In genomic region chr12:4143909-4144308, GRCh38 we compare ENCODE assay signal across 12 cellular contexts.
DNase-seq lines count a peak whose midpoint lies in the region; ATAC-seq and TF ChIP-seq lines count a peak whose summit lies in the region.
"Had no signal": no experiment of that assay in that cellular context is flagged by ENCODE, and none has a peak within 500 bp of the region (broad histone marks: within the 10 kb centered on the region; RNA-seq: fewer than 3 reads in every experiment).

No MANE protein-coding gene starts in this region.

- DNase-seq in DMS53 treated with DMSO at 0.1 percent for 48 hours (lab: John Stamatoyannopoulos, UW; ENCODE audit: unreplicated experiment) = peak; percentile 74
- DNase-seq in GM20000 (ENCODE audit: low spot score) = no peak
- peak in 7 of 34 experiments; percentile 8 to 33 (median 25) for DNase-seq in T-cell
- DNase-seq in endodermal cell = peak; percentile 50
- no peak for DNase-seq in superior temporal gyrus (ENCODE audit: extremely low spot score)
- DNase-seq in left lung = no peak
- DNase-seq: hippocampal formation, NCI-H1436 treated with DMSO at 0.1 percent for 48 hours had no signal

- CTCF ChIA-PET in T-cell (lab: Charles Lee) = interaction anchor here in 1 of 2 donors (0.6 to 2.7 kb wide), 7 partner anchors 9 to 379 kb away, joined by 3 to 24 read pairs (median 6); no protein-coding TSS in a partner anchor

- H3K4me3 Mint-ChIP-seq in T-cell (peak overlapping the region; percentile 19 to 83 (median 67)), endodermal cell (no peak overlapping the region)
- H3K4me3 Mint-ChIP-seq: mesothelial cell of epicardium had no signal

- H3K4me3 ChIP-seq in endodermal cell (ENCODE audit: low read length) = no peak overlapping the region
- H3K4me3 ChIP-seq in left lung = no peak overlapping the region

- 82 to 91% methylated on average over 5 of the region's 5 CpGs for WGBS in endodermal cell (ENCODE audit: insufficient coverage in 1 of 2, insufficient read length in 1 of 2), 2 experiments

- H3K27ac Mint-ChIP-seq in T-cell (peak overlapping the region; percentile 83 to 97), endodermal cell (no peak overlapping the region)
- H3K27ac Mint-ChIP-seq: mesothelial cell of epicardium had no signal

- H3K4me1 Mint-ChIP-seq in T-cell (peaks cover 55 to 88% (median 59%) of the 10 kb centered on the region in 3 donors), endodermal cell (peaks cover 58% of the 10 kb centered on the region)
- H3K4me1 Mint-ChIP-seq: mesothelial cell of epicardium had no signal

- no peak overlapping the region for H3K9ac ChIP-seq in endodermal cell (ENCODE audit: extremely low read depth, low read length, poor library complexity, severe bottlenecking)

- ATAC-seq in T-cell (replicated peaks in 1 of 4) (peak; percentile 31 to 58 (median 36)), GM18858 (IDR thresholded peaks at IDR 0.05; ENCODE audit: unreplicated experiment) (no peak), HG03442 (IDR thresholded peaks at IDR 0.05; ENCODE audit: unreplicated experiment) (no peak), left lung (no peak)

- POLR2A ChIA-PET in T-cell (lab: Charles Lee) = interaction anchor here in 1 of 2 donors (0.6 kb wide), 2 partner anchors 9 to 128 kb away, joined by 3 to 6 read pairs; no protein-coding TSS in a partner anchor

- H3K36me3 ChIP-seq in endodermal cell (ENCODE audit: control insufficient read depth, insufficient read depth, low read length) (no peaks in the 10 kb centered on the region), left lung (no peaks in the 10 kb centered on the region)

- H3K36me3 Mint-ChIP-seq in T-cell (no peaks in the 10 kb centered on the region), endodermal cell (ENCODE audit: low read depth) (peaks cover 2% of the 10 kb centered on the region)
- H3K36me3 Mint-ChIP-seq: mesothelial cell of epicardium had no signal

- no peaks in the 10 kb centered on the region for H3K9me3 Mint-ChIP-seq in T-cell
- peaks cover 15% of the 10 kb centered on the region for H3K9me3 Mint-ChIP-seq in endodermal cell

- H3K4me1 ChIP-seq in endodermal cell (ENCODE audit: control insufficient read depth, insufficient read depth, low read length) (peaks cover 2% of the 10 kb centered on the region), left lung (peaks cover 0 to 30% of the 10 kb centered on the region in 2 donors)

- no peaks in the 10 kb centered on the region for H3K27me3 Mint-ChIP-seq in T-cell
- peaks cover 74% of the 10 kb centered on the region for H3K27me3 Mint-ChIP-seq in endodermal cell (ENCODE audit: insufficient read depth)

- H3K27me3 ChIP-seq in endodermal cell (ENCODE audit: control insufficient read depth, insufficient read depth, low read length, poor library complexity, severe bottlenecking) (peaks cover 33% of the 10 kb centered on the region), left lung (no peaks in the 10 kb centered on the region)

- TF ChIP-seq CTCF in GM20000 (IDR thresholded peaks at IDR 0.05; ENCODE audit: extremely low read depth, missing control alignments) (peak; percentile 15), endodermal cell (conservative IDR thresholded peaks at IDR 0.05) (peak; percentile 56), left lung (IDR thresholded peaks at IDR 0.05) (no peak)

- H3K27ac ChIP-seq in endodermal cell (ENCODE audit: low read depth, low read length) (no peak overlapping the region), left lung (peak overlapping the region in 1 of 2 donors; percentile 85)
- H3K27ac ChIP-seq: RWPE1 had no signal

- H3K9me3 ChIP-seq in endodermal cell (ENCODE audit: control insufficient read depth, low read length) = peaks cover 4% of the 10 kb centered on the region
- no peaks in the 10 kb centered on the region for H3K9me3 ChIP-seq in left lung

- intact Hi-C loops in left lung (cut with DNase I) = no loop called here

Comparison
In these comparisons a context has a peak if more than half of its experiments do, and no peak if none do; other contexts are left out.
1. DNase-seq: peak in DMS53 treated with DMSO at 0.1 percent for 48 hours (single experiment) and endodermal cell (single experiment); none in GM20000 (single experiment), superior temporal gyrus (single experiment) and left lung (0 of 2).
2. CTCF ChIP-seq: peak in GM20000 (single experiment) and endodermal cell (single experiment); none in left lung (0 of 2).
3. ATAC-seq: peak in T-cell (4 of 4); none in GM18858 (single experiment), HG03442 (single experiment) and left lung (single experiment).